19 cellular contexts compared by ENCODE assay signal in genomic region chr19:40661616-40662015, GRCh38. TPM values are rescaled to one million over a fixed set of nuclear protein-coding genes. Genes with fewer than 3 reads are reported as not detected.
DNase-seq lines count a peak whose midpoint lies in the region; ATAC-seq and TF ChIP-seq lines count a peak whose summit lies in the region.
"Had no signal": no experiment of that assay in that cellular context is flagged by ENCODE, and none has a peak within 500 bp of the region (broad histone marks: within the 10 kb centered on the region; RNA-seq: fewer than 3 reads in every experiment).

No MANE protein-coding gene starts in this region.

- no peaks in the 10 kb centered on the region for H3K4me1 ChIP-seq in uterus

- H3K36me3 Mint-ChIP-seq in activated naive CD4-positive, alpha-beta T cell treated with anti-CD3 and anti-CD28 coated beads for 36 hours (ENCODE audit: low read depth): peaks cover under 1% of the 10 kb centered on the region
- H3K36me3 Mint-ChIP-seq in activated naive CD4-positive, alpha-beta T cell treated with anti-CD3 and anti-CD28 coated beads, Interleukin-2, amount 50 U/mL, for 72 hours: peaks cover 0 to 1% of the 10 kb centered on the region in 2 donors
- H3K36me3 Mint-ChIP-seq in T-helper 17 cell (ENCODE audit: low read depth) (no peaks in the 10 kb centered on the region), mesothelial cell of epicardium (no peaks in the 10 kb centered on the region)
- H3K36me3 Mint-ChIP-seq in stimulated activated naive B cell treated with anti-CD40 and anti-IgM and Interleukin-4, amounts not matched to agents 10 μg/mL and 1 μg/mL and 100 μg/mL, for 72 hours: peaks cover 0 to 2% of the 10 kb centered on the region in 2 donors
- H3K36me3 Mint-ChIP-seq: CD8-positive, alpha-beta T cell had no signal

- TF ChIP-seq CTCF in mesothelial cell of epicardium (IDR thresholded peaks at IDR 0.05; ENCODE audit: unreplicated experiment) (no peak), uterus (IDR thresholded peaks at IDR 0.05) (no peak)

- no peaks in the 10 kb centered on the region for H3K27me3 ChIP-seq in uterus
- H3K27me3 ChIP-seq: BLaER1 had no signal

- intact Hi-C loops in activated naive CD4-positive, alpha-beta T cell treated with anti-CD3 and anti-CD28 coated beads for 36 hours (cut with micrococcal nuclease): loop anchor here (2.0 to 5.0 kb wide), 5 partner anchors 29 to 483 kb away; partner anchors contain the start of genes ACTMAP, COQ8B, ITPKC and NUMBL
- intact Hi-C loops in uterus (cut with DNase I; ENCODE audit: low total_unique reads): loop anchor here (5.0 to 10.0 kb wide), 2 partner anchors 146 to 1527 kb away; no protein-coding TSS in a partner anchor

- no peak for DNase-seq in activated naive CD4-positive, alpha-beta T cell treated with anti-CD3 and anti-CD28 coated beads for 36 hours
- DNase-seq in activated naive CD4-positive, alpha-beta T cell treated with anti-CD3 and anti-CD28 coated beads, Interleukin-2, amount 50 U/mL, for 72 hours (ENCODE audit: low spot score in 2 of 2): no peak
- DNase-seq in T-helper 17 cell: no peak
- DNase-seq in mesothelial cell of epicardium (ENCODE audit: low spot score in 2 of 2, unreplicated experiment in 2 of 2): no peak
- DNase-seq in stimulated activated naive B cell treated with anti-CD40 and anti-IgM and Interleukin-4, amounts not matched to agents 10 μg/mL and 1 μg/mL and 100 μg/mL, for 72 hours: no peak
- no peak for DNase-seq in effector CD8-positive, alpha-beta T cell (lab: John Stamatoyannopoulos, UW)
- DNase-seq in islet precursor cell: no peak
- DNase-seq in uterus: no peak
- DNase-seq: CD8-positive, alpha-beta T cell; EL; NCI-H1417; NCI-H187 treated with DMSO at 0.1 percent for 48 hours; NCI-H226; NCI-H524 treated with DMSO at 0.1 percent for 48 hours; PC-3; RPMI8226; SHP77 treated with DMSO at 0.1 percent for 48 hours had no signal

- ATAC-seq in activated naive CD4-positive, alpha-beta T cell treated with anti-CD3 and anti-CD28 coated beads, Interleukin-2, amount 50 U/mL, for 72 hours: no peak
- no peak for ATAC-seq in T-helper 17 cell
- ATAC-seq in stimulated activated naive B cell treated with anti-CD40 and anti-IgM and Interleukin-4, amounts not matched to agents 10 μg/mL and 1 μg/mL and 100 μg/mL, for 72 hours (replicated peaks): no peak
- ATAC-seq: CD8-positive, alpha-beta T cell; GM12878; PC-3 had no signal

- no peaks in the 10 kb centered on the region for H3K27me3 Mint-ChIP-seq in activated naive CD4-positive, alpha-beta T cell treated with anti-CD3 and anti-CD28 coated beads for 36 hours (ENCODE audit: low read depth)
- peaks cover 11% of the 10 kb centered on the region for H3K27me3 Mint-ChIP-seq in T-helper 17 cell
- H3K27me3 Mint-ChIP-seq in mesothelial cell of epicardium (ENCODE audit: low read depth): no peaks in the 10 kb centered on the region
- peaks cover 0 to 10% of the 10 kb centered on the region in 2 donors for H3K27me3 Mint-ChIP-seq in stimulated activated naive B cell treated with anti-CD40 and anti-IgM and Interleukin-4, amounts not matched to agents 10 μg/mL and 1 μg/mL and 100 μg/mL, for 72 hours

- no peaks in the 10 kb centered on the region for H3K9me3 Mint-ChIP-seq in activated naive CD4-positive, alpha-beta T cell treated with anti-CD3 and anti-CD28 coated beads for 36 hours
- H3K9me3 Mint-ChIP-seq in activated naive CD4-positive, alpha-beta T cell treated with anti-CD3 and anti-CD28 coated beads, Interleukin-2, amount 50 U/mL, for 72 hours: no peaks in the 10 kb centered on the region
- no peaks in the 10 kb centered on the region for H3K9me3 Mint-ChIP-seq in mesothelial cell of epicardium
- H3K9me3 Mint-ChIP-seq in stimulated activated naive B cell treated with anti-CD40 and anti-IgM and Interleukin-4, amounts not matched to agents 10 μg/mL and 1 μg/mL and 100 μg/mL, for 72 hours: no peaks in the 10 kb centered on the region
- H3K9me3 Mint-ChIP-seq: CD8-positive, alpha-beta T cell had no signal

- peaks cover 18% of the 10 kb centered on the region for H3K4me1 Mint-ChIP-seq in activated naive CD4-positive, alpha-beta T cell treated with anti-CD3 and anti-CD28 coated beads for 36 hours (ENCODE audit: low read depth)
- H3K4me1 Mint-ChIP-seq in T-helper 17 cell (peaks cover 7% of the 10 kb centered on the region), mesothelial cell of epicardium (peaks cover 8% of the 10 kb centered on the region)
- peaks cover 12 to 20% of the 10 kb centered on the region in 2 donors for H3K4me1 Mint-ChIP-seq in stimulated activated naive B cell treated with anti-CD40 and anti-IgM and Interleukin-4, amounts not matched to agents 10 μg/mL and 1 μg/mL and 100 μg/mL, for 72 hours

- no peak for TF ChIP-seq POLR2A in uterus (IDR thresholded peaks at IDR 0.05)

- H3K9me3 ChIP-seq in T-helper 17 cell (ENCODE audit: control insufficient read depth, low read length, poor library complexity, severe bottlenecking): no peaks in the 10 kb centered on the region
- no peaks in the 10 kb centered on the region for H3K9me3 ChIP-seq in uterus
- H3K9me3 ChIP-seq: BLaER1 had no signal

- H3K36me3 ChIP-seq in uterus: no peaks in the 10 kb centered on the region
- H3K36me3 ChIP-seq: BLaER1 had no signal

- H3K4me3 ChIP-seq in uterus: no peak overlapping the region
- H3K4me3 ChIP-seq: GM12878 had no signal

- CTCF ChIA-PET in activated naive CD4-positive, alpha-beta T cell treated with anti-CD3 and anti-CD28 coated beads for 36 hours (lab: Charles Lee): interaction anchor here (0.6 to 4.8 kb wide), 4 partner anchors 145 to 454 kb away, joined by 3 to 44 read pairs (median 16); no protein-coding TSS in a partner anchor

- no peak overlapping the region for H3K27ac Mint-ChIP-seq in activated naive CD4-positive, alpha-beta T cell treated with anti-CD3 and anti-CD28 coated beads for 36 hours
- H3K27ac Mint-ChIP-seq in activated naive CD4-positive, alpha-beta T cell treated with anti-CD3 and anti-CD28 coated beads, Interleukin-2, amount 50 U/mL, for 72 hours: no peak overlapping the region
- H3K27ac Mint-ChIP-seq in T-helper 17 cell (peak overlapping the region; percentile 60), mesothelial cell of epicardium (no peak overlapping the region)
- H3K27ac Mint-ChIP-seq in stimulated activated naive B cell treated with anti-CD40 and anti-IgM and Interleukin-4, amounts not matched to agents 10 μg/mL and 1 μg/mL and 100 μg/mL, for 72 hours: peak overlapping the region; percentile 25

- peak overlapping the region; percentile 12 for H3K4me3 Mint-ChIP-seq in activated naive CD4-positive, alpha-beta T cell treated with anti-CD3 and anti-CD28 coated beads for 36 hours
- peak overlapping the region; percentile 33 for H3K4me3 Mint-ChIP-seq in T-helper 17 cell
- H3K4me3 Mint-ChIP-seq in mesothelial cell of epicardium: peak overlapping the region; percentile 34
- H3K4me3 Mint-ChIP-seq in stimulated activated naive B cell treated with anti-CD40 and anti-IgM and Interleukin-4, amounts not matched to agents 10 μg/mL and 1 μg/mL and 100 μg/mL, for 72 hours: peak overlapping the region in 1 of 2 donors; percentile 39

- no peak overlapping the region for H3K27ac ChIP-seq in uterus

RNA-seq across cellular contexts. Expression of gene NUMBL, which starts 28.8 kb away (rescaled TPM):
- total RNA-seq in activated naive CD4-positive, alpha-beta T cell treated with anti-CD3 and anti-CD28 coated beads for 36 hours: 1 to 10 TPM; 6.2 to 9.2 TPM
- total RNA-seq in activated naive CD4-positive, alpha-beta T cell treated with anti-CD3 and anti-CD28 coated beads, Interleukin-2, amount 50 U/mL, for 72 hours: 10 to 100 TPM; 18.0 to 20.2 TPM
- total RNA-seq in T-helper 17 cell (1 to 10 TPM; 5.7 to 7.5 TPM), mesothelial cell of epicardium (35.0 to 42.5 TPM (median 39.2 TPM) in 3 replicates), uterus (10 to 100 TPM; 18.8 to 90.5 (median 44.3) TPM)

RNA-seq across cellular contexts. Expression of gene COQ8B, which starts 55.1 kb away (rescaled TPM):
- 10 to 100 TPM; 19.8 to 21.3 TPM for total RNA-seq in activated naive CD4-positive, alpha-beta T cell treated with anti-CD3 and anti-CD28 coated beads for 36 hours
- total RNA-seq in activated naive CD4-positive, alpha-beta T cell treated with anti-CD3 and anti-CD28 coated beads, Interleukin-2, amount 50 U/mL, for 72 hours: 10 to 100 TPM; 25.5 to 39.8 TPM
- total RNA-seq in T-helper 17 cell: 10 to 100 TPM; 25.1 to 35.6 TPM
- total RNA-seq in mesothelial cell of epicardium: 45.9 to 58.3 TPM (median 54.8 TPM) in 3 replicates
- 10 to 100 TPM in 3 of 4 donors, 1 to 10 TPM in 1; 9.7 to 51.8 (median 35.6) TPM for total RNA-seq in uterus

RNA-seq across cellular contexts. Expression of gene ITPKC, which starts 55.3 kb away (rescaled TPM):
- 1 to 10 TPM; 4.4 to 4.7 TPM for total RNA-seq in activated naive CD4-positive, alpha-beta T cell treated with anti-CD3 and anti-CD28 coated beads for 36 hours
- total RNA-seq in activated naive CD4-positive, alpha-beta T cell treated with anti-CD3 and anti-CD28 coated beads, Interleukin-2, amount 50 U/mL, for 72 hours: 1 to 10 TPM; 8.3 to 9.4 TPM
- total RNA-seq in T-helper 17 cell: 1 to 10 TPM; 6.5 to 8.3 TPM
- total RNA-seq in mesothelial cell of epicardium: 26.2 to 28.3 TPM (median 27.0 TPM) in 3 replicates
- 10 to 100 TPM; 14.4 to 41.5 (median 22.8) TPM for total RNA-seq in uterus

Comparison
In these comparisons a context has a peak if more than half of its experiments do, and no peak if none do; other contexts are left out.
1. H3K27ac Mint-ChIP-seq: peak in T-helper 17 cell (single experiment) and stimulated activated naive B cell treated with anti-CD40 and anti-IgM and Interleukin-4, amounts not matched to agents 10 μg/mL and 1 μg/mL and 100 μg/mL, for 72 hours (single experiment); none in activated naive CD4-positive, alpha-beta T cell treated with anti-CD3 and anti-CD28 coated beads for 36 hours (single experiment), activated naive CD4-positive, alpha-beta T cell treated with anti-CD3 and anti-CD28 coated beads, Interleukin-2, amount 50 U/mL, for 72 hours (0 of 2) and mesothelial cell of epicardium (single experiment).